Comparison of ENCODE assay signal across 15 cellular contexts in the genomic region with DNA sequence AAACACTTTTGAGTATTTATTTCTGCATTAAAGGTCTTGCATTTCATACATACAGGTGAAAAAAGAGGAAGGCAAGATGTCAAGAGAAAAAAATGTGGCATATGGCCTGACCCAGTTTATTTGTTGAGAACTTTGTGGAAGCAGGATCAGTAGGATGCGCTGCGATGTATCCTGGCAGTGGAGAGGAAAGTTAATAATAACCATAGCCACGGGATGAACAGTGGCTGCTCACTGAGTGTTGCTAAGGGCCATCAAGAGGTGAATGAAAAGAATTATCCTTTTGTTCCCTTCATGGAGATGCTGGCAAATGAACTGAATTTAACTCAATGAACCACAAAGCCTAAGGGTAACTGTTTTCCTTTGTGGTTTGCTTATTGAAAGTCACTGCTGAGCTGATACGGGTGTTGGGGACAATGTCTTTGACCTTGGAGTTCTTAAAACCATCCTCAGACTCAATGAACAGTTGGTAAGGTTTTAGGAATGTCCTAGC.
"Had no signal": no experiment of that assay in that cellular context is flagged by ENCODE, and none has a peak within 500 bp of the region (broad histone marks: within the 10 kb centered on the region; RNA-seq: fewer than 3 reads in every experiment).

No MANE protein-coding gene starts in this region.

- H3K27me3 ChIP-seq: adrenal gland, body of pancreas had no signal

- H3K36me3 ChIP-seq: adrenal gland had no signal

- H3K4me3 Mint-ChIP-seq: activated B cell treated with CpG ODN at 0.5 μM for 24 hours; central memory CD8-positive, alpha-beta T cell; dendritic cell treated with granulocyte-macrophage colony-stimulating factor and Interleukin-4, amounts not matched to agents 40 ng/mL and 50 ng/mL, for 4 days; naive thymus-derived CD8-positive, alpha-beta T cell; stimulated activated memory B cell treated with anti-CD40 and anti-IgM and Interleukin-4, amounts not matched to agents 10 μg/mL and 1 μg/mL and 100 μg/mL, for 72 hours; T-helper 17 cell; type B pancreatic cell had no signal

- H3K27ac Mint-ChIP-seq: activated B cell treated with CpG ODN at 0.5 μM for 24 hours; activated T-helper 2 cell treated with anti-CD3 and anti-CD28 coated beads, Interferon-gamma antibody, Interleukin-2, Interleukin-4, amounts not matched to agents 10 μg/mL and 5 μg/mL and 100 μg/mL, durations not matched to agents 14 hours and 24 hours and 36 hours; dendritic cell treated with granulocyte-macrophage colony-stimulating factor and Interleukin-4, amounts not matched to agents 40 ng/mL and 50 ng/mL, for 4 days; naive thymus-derived CD8-positive, alpha-beta T cell; stimulated activated memory B cell treated with anti-CD40 and anti-IgM and Interleukin-4, amounts not matched to agents 10 μg/mL and 1 μg/mL and 100 μg/mL, for 72 hours; T-helper 17 cell; type B pancreatic cell had no signal

- DNase-seq: activated B cell treated with CpG ODN at 0.5 μM for 24 hours; activated naive CD4-positive, alpha-beta T cell treated with anti-CD3 and anti-CD28 coated beads, Interleukin-2, amount 50 U/mL, for 16 hours; adrenal gland; body of pancreas; left cardiac atrium; naive thymus-derived CD8-positive, alpha-beta T cell; right cardiac atrium; small intestine; T-helper 17 cell had no signal

- H3K4me1 ChIP-seq: adrenal gland, body of pancreas had no signal

- FAIRE-seq: small intestine had no signal

- ATAC-seq: body of pancreas; esophagus mucosa; left cardiac atrium; naive thymus-derived CD8-positive, alpha-beta T cell; right cardiac atrium; stimulated activated memory B cell treated with anti-CD40 and anti-IgM and Interleukin-4, amounts not matched to agents 10 μg/mL and 1 μg/mL and 100 μg/mL, for 72 hours; T-helper 17 cell had no signal

- H3K27ac ChIP-seq: adrenal gland, body of pancreas had no signal

- H3K36me3 Mint-ChIP-seq: naive thymus-derived CD8-positive, alpha-beta T cell; stimulated activated memory B cell treated with anti-CD40 and anti-IgM and Interleukin-4, amounts not matched to agents 10 μg/mL and 1 μg/mL and 100 μg/mL, for 72 hours; type B pancreatic cell had no signal

- H3K27me3 Mint-ChIP-seq: activated B cell treated with CpG ODN at 0.5 μM for 24 hours; central memory CD8-positive, alpha-beta T cell; stimulated activated memory B cell treated with anti-CD40 and anti-IgM and Interleukin-4, amounts not matched to agents 10 μg/mL and 1 μg/mL and 100 μg/mL, for 72 hours; T-helper 17 cell; type B pancreatic cell had no signal

- H3K9me3 ChIP-seq: adrenal gland, body of pancreas had no signal

- H3K4me3 ChIP-seq: adrenal gland, body of pancreas had no signal

- H3K4me1 Mint-ChIP-seq: activated B cell treated with CpG ODN at 0.5 μM for 24 hours; central memory CD8-positive, alpha-beta T cell; naive thymus-derived CD8-positive, alpha-beta T cell; stimulated activated memory B cell treated with anti-CD40 and anti-IgM and Interleukin-4, amounts not matched to agents 10 μg/mL and 1 μg/mL and 100 μg/mL, for 72 hours; T-helper 17 cell had no signal

- H3K9me3 Mint-ChIP-seq: activated B cell treated with CpG ODN at 0.5 μM for 24 hours; activated T-helper 2 cell treated with anti-CD3 and anti-CD28 coated beads, Interferon-gamma antibody, Interleukin-2, Interleukin-4, amounts not matched to agents 10 μg/mL and 5 μg/mL and 100 μg/mL, durations not matched to agents 14 hours and 24 hours and 36 hours; central memory CD8-positive, alpha-beta T cell; dendritic cell treated with granulocyte-macrophage colony-stimulating factor and Interleukin-4, amounts not matched to agents 40 ng/mL and 50 ng/mL, for 4 days; type B pancreatic cell had no signal
